ENCODE assay signal across 9 cellular contexts in the genomic region with DNA sequence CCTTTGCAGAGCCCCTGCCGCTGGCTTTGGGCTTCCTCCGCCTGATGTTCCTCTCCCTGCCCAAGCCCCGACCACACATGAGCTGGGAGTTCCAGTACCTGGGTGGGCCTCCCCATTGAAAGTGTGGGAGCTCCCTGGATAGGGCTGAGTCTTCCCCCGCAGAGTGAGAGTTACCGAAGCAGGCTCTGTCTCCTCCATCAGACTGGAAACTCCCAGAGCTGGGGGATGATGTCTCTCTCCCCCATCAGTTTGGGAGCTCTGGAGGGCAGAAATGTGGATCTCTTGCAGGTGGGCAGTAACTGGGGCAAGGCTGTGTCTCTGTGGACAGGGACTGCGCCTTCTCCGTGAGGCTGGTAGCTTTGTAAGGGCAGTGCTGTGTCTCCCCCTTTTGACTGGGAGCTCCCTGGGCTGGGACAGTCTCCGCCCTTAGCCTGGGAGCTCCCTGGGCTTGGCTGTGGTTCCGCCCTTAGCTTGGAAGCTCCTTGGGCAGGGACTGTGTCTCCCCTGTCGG. TPM values are rescaled to one million over a fixed set of nuclear protein-coding genes. Genes with fewer than 3 reads are reported as not detected.
DNase-seq lines count a peak whose midpoint lies in the region; ATAC-seq and TF ChIP-seq lines count a peak whose summit lies in the region.
"Had no signal": no experiment of that assay in that cellular context is flagged by ENCODE, and none has a peak within 500 bp of the region (broad histone marks: within the 10 kb centered on the region; RNA-seq: fewer than 3 reads in every experiment).

No MANE protein-coding gene starts in this region.

- no peak for DNase-seq in CD8-positive, alpha-beta memory T cell
- DNase-seq in LoVo (ENCODE audit: low spot score), result peak; percentile 28
- no peak for DNase-seq in brain microvascular endothelial cell
- peak; percentile 60 for DNase-seq in iPS-NIHi11 (ENCODE audit: low spot score)
- peak; percentile 33 for DNase-seq in stimulated activated CD8-positive, alpha-beta memory T cell treated with anti-CD3 and anti-CD28 coated beads, Interleukin-4, amount 100 ng/mL, for 48 hours
- DNase-seq in GM10248 (ENCODE audit: extremely low spot score), result no peak

- peak overlapping the region; percentile 79 to 100 (median 85) for H3K4me3 Mint-ChIP-seq in CD8-positive, alpha-beta memory T cell

- peaks cover 23% of the 10 kb centered on the region for H3K36me3 ChIP-seq in CD8-positive, alpha-beta memory T cell (ENCODE audit: insufficient read depth, low read length)
- H3K36me3 ChIP-seq in brain microvascular endothelial cell (replicated peaks), result peaks cover 28% of the 10 kb centered on the region

- TF ChIP-seq CTCF in brain microvascular endothelial cell (IDR thresholded peaks at IDR 0.05; ENCODE audit: low read depth, low read length, missing control alignments) (peak; percentile 39), GM10248 (IDR thresholded peaks at IDR 0.05; ENCODE audit: control extremely low read depth, extremely low read depth, low read depth, missing control alignments) (no peak)

- H3K4me1 ChIP-seq in CD8-positive, alpha-beta memory T cell (ENCODE audit: insufficient read depth, low read length), result peaks cover 16% of the 10 kb centered on the region

- CTCF ChIA-PET in CD8-positive, alpha-beta memory T cell (lab: Charles Lee), result interaction anchor here (1.3 to 1.6 kb wide), 5 partner anchors 51 to 184 kb away, joined by 4 to 6 read pairs (median 5); partner anchors contain the start of gene ASF1B
- CTCF ChIA-PET in GM10248 (lab: Yijun Ruan, JAX), result interaction anchor here (0.9 to 2.4 kb wide), 7 partner anchors 8 to 120 kb away, joined by 3 to 7 read pairs (median 4); partner anchors contain the start of gene MISP3

- no peaks in the 10 kb centered on the region for H3K9me3 ChIP-seq in CD8-positive, alpha-beta memory T cell (ENCODE audit: low read length)

- H3K4me1 Mint-ChIP-seq in CD8-positive, alpha-beta memory T cell, result peaks cover 18 to 30% (median 22%) of the 10 kb centered on the region in 3 donors

- POLR2A ChIA-PET in CD8-positive, alpha-beta memory T cell (lab: Charles Lee), result interaction anchor here (0.6 to 1.5 kb wide), 5 partner anchors 34 to 79 kb away, joined by 3 to 7 read pairs (median 4); partner anchors contain the start of genes IL27RA and RFX1
- POLR2A ChIA-PET in GM10248 (lab: Yijun Ruan, JAX), result interaction anchor here (1.0 kb wide), 2 partner anchors 54 kb away, joined by 3 read pairs; no protein-coding TSS in a partner anchor

- ATAC-seq in GM18858 (IDR thresholded peaks at IDR 0.05; ENCODE audit: unreplicated experiment) (no peak), GM19035 (IDR thresholded peaks at IDR 0.05; ENCODE audit: unreplicated experiment) (no peak)

- in situ Hi-C loops in brain microvascular endothelial cell (cut with HindIII; ENCODE audit: low pct_ligation_motif_present, low sequenced_read_pairs), result no loop called here

- no peaks in the 10 kb centered on the region for H3K27me3 Mint-ChIP-seq in CD8-positive, alpha-beta memory T cell

- H3K36me3 Mint-ChIP-seq in CD8-positive, alpha-beta memory T cell, result peaks cover 0 to 40% (median 0%) of the 10 kb centered on the region in 3 donors

- no peaks in the 10 kb centered on the region for H3K9me3 Mint-ChIP-seq in CD8-positive, alpha-beta memory T cell

- H3K4me3 ChIP-seq in CD8-positive, alpha-beta memory T cell (ENCODE audit: low read length), result peak overlapping the region; percentile 84
- peak overlapping the region; percentile 72 for H3K4me3 ChIP-seq in brain microvascular endothelial cell (ENCODE audit: low read depth, low read length)

- peak overlapping the region; percentile 67 to 91 (median 80) for H3K27ac Mint-ChIP-seq in CD8-positive, alpha-beta memory T cell

- H3K27me3 ChIP-seq in CD8-positive, alpha-beta memory T cell (ENCODE audit: insufficient read depth, low read length, poor library complexity, severe bottlenecking), result no peaks in the 10 kb centered on the region
- H3K27me3 ChIP-seq in brain microvascular endothelial cell (replicated peaks), result no peaks in the 10 kb centered on the region

- H3K27ac ChIP-seq in CD8-positive, alpha-beta memory T cell (ENCODE audit: low read depth, low read length), result peak overlapping the region; percentile 85
- H3K27ac ChIP-seq in brain microvascular endothelial cell, result no peak overlapping the region

RNA-seq across cellular contexts. Expression of gene DCAF15, which starts 0.8 kb away (rescaled TPM):
- 10 to 100 TPM; 64.6 to 66.5 TPM for total RNA-seq in CD8-positive, alpha-beta memory T cell
- 8.0 TPM for polyA plus RNA-seq in CD8-positive, alpha-beta memory T cell

RNA-seq across cellular contexts. Expression of gene PODNL1, which starts 14.9 kb away (rescaled TPM):
- under 1 TPM in 1 of 2 experiments, not detected in 1; 0.24 TPM for total RNA-seq in CD8-positive, alpha-beta memory T cell
- not detected for polyA plus RNA-seq in CD8-positive, alpha-beta memory T cell
- total RNA-seq: T-helper 2 cell treated with Interferon-gamma antibody and Interleukin-4, amounts not matched to agents 100 ng/mL and 5 ng/mL, for 36 hours had no signal

RNA-seq across cellular contexts. Expression of gene CC2D1A, which starts 47.1 kb away (rescaled TPM):
- 10 to 100 TPM; 30.8 to 31.0 TPM for total RNA-seq in CD8-positive, alpha-beta memory T cell
- 15.3 TPM for polyA plus RNA-seq in CD8-positive, alpha-beta memory T cell

RNA-seq across cellular contexts. Expression of gene BRME1, which starts 47.2 kb away (rescaled TPM):
- total RNA-seq in CD8-positive, alpha-beta memory T cell, result 1 to 10 TPM; 6.8 to 8.2 TPM
- polyA plus RNA-seq in CD8-positive, alpha-beta memory T cell, result 3.5 TPM

RNA-seq across cellular contexts. Expression of gene RFX1, which starts 53.0 kb away (rescaled TPM):
- total RNA-seq in CD8-positive, alpha-beta memory T cell, result 10 to 100 TPM; 13.0 to 13.6 TPM
- polyA plus RNA-seq in CD8-positive, alpha-beta memory T cell, result 3.1 TPM

Comparison
In these comparisons a context has a peak if more than half of its experiments do, and no peak if none do; other contexts are left out.
1. DNase-seq: peak in LoVo (single experiment), iPS-NIHi11 (single experiment) and stimulated activated CD8-positive, alpha-beta memory T cell treated with anti-CD3 and anti-CD28 coated beads, Interleukin-4, amount 100 ng/mL, for 48 hours (single experiment); none in CD8-positive, alpha-beta memory T cell (0 of 5), brain microvascular endothelial cell (single experiment) and GM10248 (single experiment).